10 cellular contexts compared by ENCODE assay signal in the genomic region with DNA sequence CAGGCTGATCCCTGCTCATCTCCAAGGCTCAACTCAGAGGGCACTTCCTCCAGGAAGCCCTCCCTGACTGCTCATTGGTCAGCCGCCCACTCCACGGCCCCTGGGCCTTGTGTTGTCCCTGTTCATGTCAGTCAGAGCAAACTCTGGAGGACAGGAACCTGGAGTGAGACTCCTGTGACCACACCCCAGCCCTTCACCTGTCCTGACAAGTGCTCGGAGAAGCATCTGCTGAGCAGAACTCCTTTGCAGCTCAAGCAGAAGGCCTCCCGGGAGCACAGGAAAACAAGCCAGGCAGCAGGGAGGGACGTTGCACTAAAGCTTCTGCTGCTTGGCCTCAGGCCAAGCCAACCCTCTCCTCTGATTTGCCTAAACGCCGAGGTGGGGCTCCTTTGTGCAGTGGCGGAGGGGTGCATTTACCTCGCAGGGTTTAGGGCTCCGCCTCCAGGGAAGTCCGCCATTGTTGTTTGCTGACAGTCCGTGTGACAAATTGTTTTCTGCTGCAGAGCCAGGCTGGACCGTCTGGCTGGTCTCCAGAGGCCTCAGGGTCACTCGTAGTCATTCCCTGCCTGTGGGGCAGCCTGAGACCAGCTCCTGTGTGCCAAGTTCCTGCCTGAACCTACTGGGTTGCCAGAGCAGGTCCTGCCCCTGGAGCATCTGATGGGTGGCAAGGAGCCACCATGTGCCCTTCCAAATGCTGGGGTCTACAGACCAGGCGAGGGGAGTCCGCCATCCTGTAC.
A peak's percentile ranks its signal among the peaks of the same experiment; 100 is the strongest.
DNase-seq lines count a peak whose midpoint lies in the region; ATAC-seq, FAIRE-seq and TF ChIP-seq lines count a peak whose summit lies in the region.
"Had no signal": no experiment of that assay in that cellular context is flagged by ENCODE, and none has a peak within 500 bp of the region (broad histone marks: within the 10 kb centered on the region; RNA-seq: fewer than 3 reads in every experiment).

No MANE protein-coding gene starts in this region.

- H4K20me1 ChIP-seq in PC-3 (ENCODE audit: low read length) = no peaks in the 10 kb centered on the region

- H3K4me1 ChIP-seq in PC-3 (ENCODE audit: insufficient read depth, low read length) = no peaks in the 10 kb centered on the region
- H3K4me1 ChIP-seq in lower lobe of right lung = peaks cover 5% of the 10 kb centered on the region
- H3K4me1 ChIP-seq: sigmoid colon had no signal

- H3K36me3 ChIP-seq in PC-3 (ENCODE audit: low read depth, low read length) (no peaks in the 10 kb centered on the region), lower lobe of right lung (no peaks in the 10 kb centered on the region)
- H3K36me3 ChIP-seq: sigmoid colon had no signal

- peaks cover 48% of the 10 kb centered on the region for H3K27me3 ChIP-seq in PC-3 (ENCODE audit: low read length)
- H3K27me3 ChIP-seq in lower lobe of right lung (ENCODE audit: low read depth) = peaks cover 13% of the 10 kb centered on the region

- POLR2A ChIA-PET in PC-3 (lab: Charles Lee; ENCODE audit: unreplicated experiment) = no interaction called here

- no peak overlapping the region for H3K4me2 ChIP-seq in PC-3 (ENCODE audit: low read length)

- H3K4me3 ChIP-seq in PC-3 (ENCODE audit: low read length) = no peak overlapping the region
- H3K4me3 ChIP-seq in lower lobe of right lung = no peak overlapping the region
- H3K4me3 ChIP-seq: sigmoid colon had no signal

- DNase-seq in DMS153 treated with DMSO at 0.1 percent for 48 hours (lab: John Stamatoyannopoulos, UW; ENCODE audit: unreplicated experiment) (peak; percentile 70), NCI-H1105 treated with DMSO at 0.1 percent for 48 hours (lab: John Stamatoyannopoulos, UW) (peak; percentile 66), PC-3 (peak; percentile 10), lower lobe of right lung (no peak), GM19239 (ENCODE audit: insufficient read length, low spot score) (no peak), Kasumi-1 (lab: John Stamatoyannopoulos, UW) (no peak)
- no peak for DNase-seq in stimulated activated CD4-positive, alpha-beta T cell treated with anti-CD3 and anti-CD28 coated beads, Interleukin-2, amount 100 ng/mL, for 48 hours
- DNase-seq in activated T-cell treated with anti-CD3 and anti-CD28 coated beads, Interleukin-2, amount 50 U/mL, for 48 hours = no peak
- DNase-seq: CD4-positive, alpha-beta memory T cell; sigmoid colon had no signal

- H3K27ac ChIP-seq in PC-3 (ENCODE audit: low read length) (no peak overlapping the region), lower lobe of right lung (no peak overlapping the region)
- H3K27ac ChIP-seq: sigmoid colon had no signal

- H3K79me2 ChIP-seq in PC-3 (ENCODE audit: low read length) = no peaks in the 10 kb centered on the region

- H3K9ac ChIP-seq in PC-3 (ENCODE audit: low read length) = no peak overlapping the region

- ATAC-seq in PC-3 (no peak), lower lobe of right lung (peak; percentile 17 to 42)

- TF ChIP-seq CTCF in PC-3 (conservative IDR thresholded peaks at IDR 0.05; ENCODE audit: low read depth, low read length) (no peak), lower lobe of right lung (IDR thresholded peaks at IDR 0.05) (no peak)

- intact Hi-C loops in PC-3 (cut with micrococcal nuclease) = no loop called here
- intact Hi-C loops in lower lobe of right lung (cut with DNase I) = no loop called here

- H3K9me3 ChIP-seq in PC-3 (ENCODE audit: low read length) (no peaks in the 10 kb centered on the region), lower lobe of right lung (no peaks in the 10 kb centered on the region)
- H3K9me3 ChIP-seq: sigmoid colon had no signal

- FAIRE-seq in GM19239 (lab: Jason Lieb, UNC) = no peak

- BruUV-seq in PC-3 (replicated peaks; lab: Mats Ljungman, UMichigan) = no TSS peak

- H2AFZ ChIP-seq in PC-3 (ENCODE audit: low read length) = no peak overlapping the region

- H3F3A ChIP-seq in PC-3 (ENCODE audit: low read length, unreplicated experiment) = no peaks in the 10 kb centered on the region

- no peaks in the 10 kb centered on the region for H3K9me2 ChIP-seq in PC-3 (replicated peaks; ENCODE audit: low read length)

- CTCF ChIA-PET in PC-3 (lab: Charles Lee) = no interaction called here

Comparison
In these comparisons a context has a peak if more than half of its experiments do, and no peak if none do; other contexts are left out.
1. DNase-seq: peak in DMS153 treated with DMSO at 0.1 percent for 48 hours (single experiment), NCI-H1105 treated with DMSO at 0.1 percent for 48 hours (single experiment) and PC-3 (single experiment); none in lower lobe of right lung (single experiment), stimulated activated CD4-positive, alpha-beta T cell treated with anti-CD3 and anti-CD28 coated beads, Interleukin-2, amount 100 ng/mL, for 48 hours (0 of 2), GM19239 (single experiment), Kasumi-1 (0 of 2) and activated T-cell treated with anti-CD3 and anti-CD28 coated beads, Interleukin-2, amount 50 U/mL, for 48 hours (0 of 2).